2 cellular contexts compared by ENCODE assay signal in the genomic region with DNA sequence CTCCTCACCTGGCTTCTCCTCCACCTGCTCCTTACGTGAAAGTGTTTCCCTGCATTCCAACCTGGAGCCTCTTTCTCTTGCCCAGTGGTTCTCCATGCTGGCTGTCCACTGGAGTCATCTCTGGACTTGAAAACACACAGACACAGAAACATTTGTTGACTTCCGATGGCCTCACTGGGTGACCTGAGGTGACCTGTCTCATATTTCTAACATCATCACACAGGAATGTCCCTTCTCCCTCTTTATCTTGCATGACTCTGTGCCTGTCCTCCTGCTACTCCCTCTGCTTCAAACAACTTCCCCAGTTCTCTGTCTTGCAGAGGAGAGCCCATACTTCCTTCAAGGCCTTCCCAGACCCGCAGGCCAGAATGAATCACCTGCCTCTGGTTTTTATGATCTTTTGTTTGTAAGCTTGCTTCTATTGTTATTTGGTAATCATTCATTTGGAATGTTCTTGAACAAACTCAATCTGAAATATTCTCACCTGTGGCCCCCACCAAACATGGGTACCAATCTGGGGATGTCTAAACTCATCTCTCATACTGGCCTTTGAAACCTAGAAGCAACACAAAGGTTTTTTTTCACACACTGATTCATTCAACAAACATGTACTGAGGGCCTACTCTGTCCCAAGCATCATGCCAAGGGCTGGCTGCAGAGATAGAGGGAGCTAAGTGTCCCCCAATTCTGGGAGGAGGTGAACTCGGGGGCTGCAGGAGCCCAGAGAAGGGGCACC.
TF ChIP-seq lines count a peak whose summit lies in the region.

No MANE protein-coding gene starts in this region.

TF ChIP-seq in Ishikawa, 13 proteins besides CTCF, POLR2A, EP300 and RAD21 (continued from another document):
- TF ChIP-seq, protein P1, sequence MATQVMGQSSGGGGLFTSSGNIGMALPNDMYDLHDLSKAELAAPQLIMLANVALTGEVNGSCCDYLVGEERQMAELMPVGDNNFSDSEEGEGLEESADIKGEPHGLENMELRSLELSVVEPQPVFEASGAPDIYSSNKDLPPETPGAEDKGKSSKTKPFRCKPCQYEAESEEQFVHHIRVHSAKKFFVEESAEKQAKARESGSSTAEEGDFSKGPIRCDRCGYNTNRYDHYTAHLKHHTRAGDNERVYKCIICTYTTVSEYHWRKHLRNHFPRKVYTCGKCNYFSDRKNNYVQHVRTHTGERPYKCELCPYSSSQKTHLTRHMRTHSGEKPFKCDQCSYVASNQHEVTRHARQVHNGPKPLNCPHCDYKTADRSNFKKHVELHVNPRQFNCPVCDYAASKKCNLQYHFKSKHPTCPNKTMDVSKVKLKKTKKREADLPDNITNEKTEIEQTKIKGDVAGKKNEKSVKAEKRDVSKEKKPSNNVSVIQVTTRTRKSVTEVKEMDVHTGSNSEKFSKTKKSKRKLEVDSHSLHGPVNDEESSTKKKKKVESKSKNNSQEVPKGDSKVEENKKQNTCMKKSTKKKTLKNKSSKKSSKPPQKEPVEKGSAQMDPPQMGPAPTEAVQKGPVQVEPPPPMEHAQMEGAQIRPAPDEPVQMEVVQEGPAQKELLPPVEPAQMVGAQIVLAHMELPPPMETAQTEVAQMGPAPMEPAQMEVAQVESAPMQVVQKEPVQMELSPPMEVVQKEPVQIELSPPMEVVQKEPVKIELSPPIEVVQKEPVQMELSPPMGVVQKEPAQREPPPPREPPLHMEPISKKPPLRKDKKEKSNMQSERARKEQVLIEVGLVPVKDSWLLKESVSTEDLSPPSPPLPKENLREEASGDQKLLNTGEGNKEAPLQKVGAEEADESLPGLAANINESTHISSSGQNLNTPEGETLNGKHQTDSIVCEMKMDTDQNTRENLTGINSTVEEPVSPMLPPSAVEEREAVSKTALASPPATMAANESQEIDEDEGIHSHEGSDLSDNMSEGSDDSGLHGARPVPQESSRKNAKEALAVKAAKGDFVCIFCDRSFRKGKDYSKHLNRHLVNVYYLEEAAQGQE (IDR thresholded peaks at IDR 0.05; ENCODE audit: low read depth), result no peak
- TF ChIP-seq TAF1 (IDR thresholded peaks at IDR 0.05; ENCODE audit: low read depth) (no peak), MAX (IDR thresholded peaks at IDR 0.05) (peak; percentile 37; the same call in 1 of the 2 replicates), TEAD4 (IDR thresholded peaks at IDR 0.05) (peak; percentile 89), TCF12 (IDR thresholded peaks at IDR 0.05; ENCODE audit: low read depth) (0 out of 2 replicates have a peak, but pooled peaks have one; percentile 65)

TF ChIP-seq in HepG2, 621 proteins besides CTCF, POLR2A, EP300 and RAD21 (continued from another document and continues in another):
- TF ChIP-seq, protein P2, sequence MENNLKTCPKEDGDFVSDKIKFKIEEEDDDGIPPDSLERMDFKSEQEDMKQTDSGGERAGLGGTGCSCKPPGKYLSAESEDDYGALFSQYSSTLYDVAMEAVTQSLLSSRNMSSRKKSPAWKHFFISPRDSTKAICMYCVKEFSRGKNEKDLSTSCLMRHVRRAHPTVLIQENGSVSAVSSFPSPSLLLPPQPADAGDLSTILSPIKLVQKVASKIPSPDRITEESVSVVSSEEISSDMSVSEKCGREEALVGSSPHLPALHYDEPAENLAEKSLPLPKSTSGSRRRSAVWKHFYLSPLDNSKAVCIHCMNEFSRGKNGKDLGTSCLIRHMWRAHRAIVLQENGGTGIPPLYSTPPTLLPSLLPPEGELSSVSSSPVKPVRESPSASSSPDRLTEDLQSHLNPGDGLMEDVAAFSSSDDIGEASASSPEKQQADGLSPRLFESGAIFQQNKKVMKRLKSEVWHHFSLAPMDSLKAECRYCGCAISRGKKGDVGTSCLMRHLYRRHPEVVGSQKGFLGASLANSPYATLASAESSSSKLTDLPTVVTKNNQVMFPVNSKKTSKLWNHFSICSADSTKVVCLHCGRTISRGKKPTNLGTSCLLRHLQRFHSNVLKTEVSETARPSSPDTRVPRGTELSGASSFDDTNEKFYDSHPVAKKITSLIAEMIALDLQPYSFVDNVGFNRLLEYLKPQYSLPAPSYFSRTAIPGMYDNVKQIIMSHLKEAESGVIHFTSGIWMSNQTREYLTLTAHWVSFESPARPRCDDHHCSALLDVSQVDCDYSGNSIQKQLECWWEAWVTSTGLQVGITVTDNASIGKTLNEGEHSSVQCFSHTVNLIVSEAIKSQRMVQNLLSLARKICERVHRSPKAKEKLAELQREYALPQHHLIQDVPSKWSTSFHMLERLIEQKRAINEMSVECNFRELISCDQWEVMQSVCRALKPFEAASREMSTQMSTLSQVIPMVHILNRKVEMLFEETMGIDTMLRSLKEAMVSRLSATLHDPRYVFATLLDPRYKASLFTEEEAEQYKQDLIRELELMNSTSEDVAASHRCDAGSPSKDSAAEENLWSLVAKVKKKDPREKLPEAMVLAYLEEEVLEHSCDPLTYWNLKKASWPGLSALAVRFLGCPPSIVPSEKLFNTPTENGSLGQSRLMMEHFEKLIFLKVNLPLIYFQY (CRISPR knock-in tag; IDR thresholded peaks at IDR 0.05; ENCODE audit: borderline replicate concordance), result peak; percentile 48; the same call in 1 of the 2 replicates
- TF ChIP-seq FOXA3 (CRISPR knock-in tag; IDR thresholded peaks at IDR 0.05) (peak; percentile 81), GLI4 (CRISPR knock-in tag; IDR thresholded peaks at IDR 0.05; ENCODE audit: borderline replicate concordance) (no peak), ZNF557 (CRISPR knock-in tag; IDR thresholded peaks at IDR 0.05) (no peak), XRCC5 (optimal IDR thresholded peaks at IDR 0.05; ENCODE audit: low read length) (no peak), FOSL1 (CRISPR knock-in tag; IDR thresholded peaks at IDR 0.05; ENCODE audit: borderline replicate concordance) (peak; percentile 66; the same call in 1 of the 2 replicates), ZNF605 (CRISPR knock-in tag; IDR thresholded peaks at IDR 0.05) (peak; percentile 18; the same call in 1 of the 2 replicates), IRF9 (CRISPR knock-in tag; IDR thresholded peaks at IDR 0.05; ENCODE audit: borderline replicate concordance) (0 out of 2 replicates have a peak, but pooled peaks have one; percentile 40), TOE1 (CRISPR knock-in tag; IDR thresholded peaks at IDR 0.05) (no peak), CC2D1A (CRISPR knock-in tag; IDR thresholded peaks at IDR 0.05) (no peak), ZNF576 (CRISPR knock-in tag; IDR thresholded peaks at IDR 0.05) (no peak), ZNF792 (CRISPR knock-in tag; IDR thresholded peaks at IDR 0.05) (peak; percentile 75; the same call in 1 of the 2 replicates), IRF2 (CRISPR knock-in tag; IDR thresholded peaks at IDR 0.05) (peak; percentile 68; the same call in 1 of the 2 replicates), HDAC2 (CRISPR knock-in tag; IDR thresholded peaks at IDR 0.05) (peak; percentile 80), U2AF1 (optimal IDR thresholded peaks at IDR 0.05; ENCODE audit: low read depth, low read length) (no peak), ZFP37 (CRISPR knock-in tag; IDR thresholded peaks at IDR 0.05; ENCODE audit: borderline replicate concordance) (0 out of 2 replicates have a peak, but pooled peaks have one; percentile 27), HNF1A (IDR thresholded peaks at IDR 0.05; ENCODE audit: low read depth) (no peak), HNF1A (CRISPR knock-in tag; IDR thresholded peaks at IDR 0.05; ENCODE audit: borderline replicate concordance) (0 out of 2 replicates have a peak, but pooled peaks have one; percentile 24), TARDBP (CRISPR knock-in tag; IDR thresholded peaks at IDR 0.05) (peak; percentile 49; the same call in 1 of the 2 replicates), JUND (CRISPR knock-in tag; IDR thresholded peaks at IDR 0.05) (peak; percentile 99), FOXK1 (CRISPR knock-in tag; IDR thresholded peaks at IDR 0.05; ENCODE audit: borderline replicate concordance, low read depth) (peak; percentile 80; the same call in 1 of the 2 replicates)
- TF ChIP-seq, protein P3, sequence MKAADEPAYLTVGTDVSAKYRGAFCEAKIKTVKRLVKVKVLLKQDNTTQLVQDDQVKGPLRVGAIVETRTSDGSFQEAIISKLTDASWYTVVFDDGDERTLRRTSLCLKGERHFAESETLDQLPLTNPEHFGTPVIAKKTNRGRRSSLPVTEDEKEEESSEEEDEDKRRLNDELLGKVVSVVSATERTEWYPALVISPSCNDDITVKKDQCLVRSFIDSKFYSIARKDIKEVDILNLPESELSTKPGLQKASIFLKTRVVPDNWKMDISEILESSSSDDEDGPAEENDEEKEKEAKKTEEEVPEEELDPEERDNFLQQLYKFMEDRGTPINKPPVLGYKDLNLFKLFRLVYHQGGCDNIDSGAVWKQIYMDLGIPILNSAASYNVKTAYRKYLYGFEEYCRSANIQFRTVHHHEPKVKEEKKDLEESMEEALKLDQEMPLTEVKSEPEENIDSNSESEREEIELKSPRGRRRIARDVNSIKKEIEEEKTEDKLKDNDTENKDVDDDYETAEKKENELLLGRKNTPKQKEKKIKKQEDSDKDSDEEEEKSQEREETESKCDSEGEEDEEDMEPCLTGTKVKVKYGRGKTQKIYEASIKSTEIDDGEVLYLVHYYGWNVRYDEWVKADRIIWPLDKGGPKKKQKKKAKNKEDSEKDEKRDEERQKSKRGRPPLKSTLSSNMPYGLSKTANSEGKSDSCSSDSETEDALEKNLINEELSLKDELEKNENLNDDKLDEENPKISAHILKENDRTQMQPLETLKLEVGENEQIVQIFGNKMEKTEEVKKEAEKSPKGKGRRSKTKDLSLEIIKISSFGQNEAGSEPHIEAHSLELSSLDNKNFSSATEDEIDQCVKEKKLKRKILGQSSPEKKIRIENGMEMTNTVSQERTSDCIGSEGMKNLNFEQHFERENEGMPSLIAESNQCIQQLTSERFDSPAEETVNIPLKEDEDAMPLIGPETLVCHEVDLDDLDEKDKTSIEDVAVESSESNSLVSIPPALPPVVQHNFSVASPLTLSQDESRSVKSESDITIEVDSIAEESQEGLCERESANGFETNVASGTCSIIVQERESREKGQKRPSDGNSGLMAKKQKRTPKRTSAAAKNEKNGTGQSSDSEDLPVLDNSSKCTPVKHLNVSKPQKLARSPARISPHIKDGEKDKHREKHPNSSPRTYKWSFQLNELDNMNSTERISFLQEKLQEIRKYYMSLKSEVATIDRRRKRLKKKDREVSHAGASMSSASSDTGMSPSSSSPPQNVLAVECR (CRISPR knock-in tag; IDR thresholded peaks at IDR 0.05; ENCODE audit: borderline replicate concordance), result peak; percentile 53; the same call in 1 of the 2 replicates
- TF ChIP-seq, protein P4, sequence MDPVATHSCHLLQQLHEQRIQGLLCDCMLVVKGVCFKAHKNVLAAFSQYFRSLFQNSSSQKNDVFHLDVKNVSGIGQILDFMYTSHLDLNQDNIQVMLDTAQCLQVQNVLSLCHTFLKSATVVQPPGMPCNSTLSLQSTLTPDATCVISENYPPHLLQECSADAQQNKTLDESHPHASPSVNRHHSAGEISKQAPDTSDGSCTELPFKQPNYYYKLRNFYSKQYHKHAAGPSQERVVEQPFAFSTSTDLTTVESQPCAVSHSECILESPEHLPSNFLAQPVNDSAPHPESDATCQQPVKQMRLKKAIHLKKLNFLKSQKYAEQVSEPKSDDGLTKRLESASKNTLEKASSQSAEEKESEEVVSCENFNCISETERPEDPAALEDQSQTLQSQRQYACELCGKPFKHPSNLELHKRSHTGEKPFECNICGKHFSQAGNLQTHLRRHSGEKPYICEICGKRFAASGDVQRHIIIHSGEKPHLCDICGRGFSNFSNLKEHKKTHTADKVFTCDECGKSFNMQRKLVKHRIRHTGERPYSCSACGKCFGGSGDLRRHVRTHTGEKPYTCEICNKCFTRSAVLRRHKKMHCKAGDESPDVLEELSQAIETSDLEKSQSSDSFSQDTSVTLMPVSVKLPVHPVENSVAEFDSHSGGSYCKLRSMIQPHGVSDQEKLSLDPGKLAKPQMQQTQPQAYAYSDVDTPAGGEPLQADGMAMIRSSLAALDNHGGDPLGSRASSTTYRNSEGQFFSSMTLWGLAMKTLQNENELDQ (CRISPR knock-in tag; IDR thresholded peaks at IDR 0.05; ENCODE audit: borderline replicate concordance), result no peak
- TF ChIP-seq, protein P5, sequence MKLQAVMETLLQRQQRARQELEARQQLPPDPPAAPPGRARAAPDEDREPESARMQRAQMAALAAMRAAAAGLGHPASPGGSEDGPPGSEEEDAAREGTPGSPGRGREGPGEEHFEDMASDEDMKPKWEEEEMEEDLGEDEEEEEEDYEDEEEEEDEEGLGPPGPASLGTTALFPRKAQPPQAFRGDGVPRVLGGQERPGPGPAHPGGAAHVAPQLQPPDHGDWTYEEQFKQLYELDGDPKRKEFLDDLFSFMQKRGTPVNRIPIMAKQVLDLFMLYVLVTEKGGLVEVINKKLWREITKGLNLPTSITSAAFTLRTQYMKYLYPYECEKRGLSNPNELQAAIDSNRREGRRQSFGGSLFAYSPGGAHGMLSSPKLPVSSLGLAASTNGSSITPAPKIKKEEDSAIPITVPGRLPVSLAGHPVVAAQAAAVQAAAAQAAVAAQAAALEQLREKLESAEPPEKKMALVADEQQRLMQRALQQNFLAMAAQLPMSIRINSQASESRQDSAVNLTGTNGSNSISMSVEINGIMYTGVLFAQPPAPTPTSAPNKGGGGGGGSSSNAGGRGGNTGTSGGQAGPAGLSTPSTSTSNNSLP (IDR thresholded peaks at IDR 0.05; ENCODE audit: low read depth, low read length), result peak; percentile 8; the same call in 1 of the 2 replicates
